ENCODE assay signal across 12 cellular contexts in the genomic region with DNA sequence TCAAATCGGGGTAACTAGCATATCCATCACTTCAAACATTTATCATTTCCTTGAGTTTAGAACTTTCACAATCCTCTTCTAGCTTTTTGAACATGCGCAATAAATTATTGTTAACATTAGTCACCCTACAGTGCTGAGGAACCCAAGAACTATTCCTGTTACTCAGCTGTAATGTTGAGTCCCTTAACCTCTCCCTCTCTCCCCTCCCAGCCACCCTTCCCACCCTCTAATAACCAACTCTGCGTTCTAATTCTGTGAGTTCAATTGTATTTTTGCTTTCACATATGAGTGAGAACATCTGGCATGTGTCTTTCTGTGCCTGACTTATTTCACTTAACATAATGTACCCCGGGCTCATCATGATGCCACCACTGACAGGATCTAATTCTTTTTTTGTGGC.
DNase-seq lines count a peak whose midpoint lies in the region; ATAC-seq, FAIRE-seq and TF ChIP-seq lines count a peak whose summit lies in the region.
"Had no signal": no experiment of that assay in that cellular context is flagged by ENCODE, and none has a peak within 500 bp of the region (broad histone marks: within the 10 kb centered on the region; RNA-seq: fewer than 3 reads in every experiment).

No MANE protein-coding gene starts in this region.

- FAIRE-seq in HTR-8/SVneo (lab: Jason Lieb, UNC) (no peak), D721Med (lab: Jason Lieb, UNC) (no peak)

- H2AK5ac ChIP-seq in mesenchymal stem cell (ENCODE audit: low read length, severe bottlenecking) = no peak overlapping the region

- in situ Hi-C loops in astrocyte of the spinal cord (cut with HindIII; ENCODE audit: low sequenced_read_pairs) = no loop called here

- H3K4ac ChIP-seq in mesenchymal stem cell (ENCODE audit: low read depth in 1 of 2, low read length in 2 of 2) = no peak overlapping the region

- peak overlapping the region; percentile 84 for H3K27ac ChIP-seq in mesenchymal stem cell (ENCODE audit: low read length, poor library complexity, severe bottlenecking)
- no peak overlapping the region for H3K27ac ChIP-seq in vagina
- H3K27ac ChIP-seq: colonic mucosa, testis had no signal

- H3K9me3 ChIP-seq in mesenchymal stem cell (ENCODE audit: control insufficient read depth, low read length) (no peaks in the 10 kb centered on the region), vagina (no peaks in the 10 kb centered on the region)
- H3K9me3 ChIP-seq: colonic mucosa, testis had no signal

- no peak overlapping the region for H3K18ac ChIP-seq in mesenchymal stem cell (ENCODE audit: low read depth in 1 of 2, low read length in 2 of 2)

- TF ChIP-seq POLR2A in vagina (IDR thresholded peaks at IDR 0.05) = no peak

- H2BK12ac ChIP-seq in mesenchymal stem cell (ENCODE audit: low read length in 2 of 2) = no peak overlapping the region

- no peak overlapping the region for H4K8ac ChIP-seq in mesenchymal stem cell (ENCODE audit: low read length)

- H3K14ac ChIP-seq in mesenchymal stem cell (ENCODE audit: low read length in 2 of 2) = no peak overlapping the region

- WGBS in mesenchymal stem cell = 8% methylated on average over 4 of the region's 4 CpGs

- H3K4me3 ChIP-seq in astrocyte of the spinal cord (ENCODE audit: low read depth, low read length) = no peak overlapping the region
- H3K4me3 ChIP-seq in mesenchymal stem cell (ENCODE audit: insufficient read depth in 1 of 2, low read depth in 1 of 2, low read length in 2 of 2) = peak overlapping the region in 1 of 2 experiments; percentile 62
- H3K4me3 ChIP-seq in vagina = no peak overlapping the region
- H3K4me3 ChIP-seq: colonic mucosa, testis had no signal

- H3K4me2 ChIP-seq in mesenchymal stem cell (ENCODE audit: low read length, poor library complexity, severe bottlenecking) = no peak overlapping the region

- no peak overlapping the region for H2BK5ac ChIP-seq in mesenchymal stem cell (ENCODE audit: low read depth, low read length, poor library complexity, severe bottlenecking)

- H3K36me3 ChIP-seq in mesenchymal stem cell (ENCODE audit: control insufficient read depth in 1 of 2, insufficient read depth in 2 of 2, low read depth in 1 of 2, low read length in 2 of 2) (peaks cover 0 to 22% of the 10 kb centered on the region in 2 experiments), vagina (no peaks in the 10 kb centered on the region)
- H3K36me3 ChIP-seq: colonic mucosa had no signal

- no peak overlapping the region for H3K23ac ChIP-seq in mesenchymal stem cell (ENCODE audit: low read length in 2 of 2)

- no peak overlapping the region for H2BK15ac ChIP-seq in mesenchymal stem cell (ENCODE audit: low read depth, poor library complexity, severe bottlenecking)

- H3K27me3 ChIP-seq in mesenchymal stem cell (ENCODE audit: control insufficient read depth in 1 of 2, insufficient read depth in 1 of 2, low read length in 2 of 2) (no peaks in the 10 kb centered on the region), vagina (no peaks in the 10 kb centered on the region)
- H3K27me3 ChIP-seq: colonic mucosa, testis had no signal

- DNase-seq in AG20443 (ENCODE audit: low spot score) = peak; percentile 80
- DNase-seq in HTR-8/SVneo (ENCODE audit: insufficient read length, low spot score) = peak; percentile 54
- peak; percentile 85 for DNase-seq in astrocyte of the spinal cord (ENCODE audit: low read depth, low spot score)
- DNase-seq in mesenchymal stem cell = peak; percentile 93
- no peak for DNase-seq in vagina (ENCODE audit: extremely low spot score in 2 of 2)
- DNase-seq in D721Med (ENCODE audit: insufficient read length, low spot score) = no peak
- DNase-seq: colonic mucosa, DMS79 treated with DMSO at 0.1 percent for 48 hours, NCI-H1048, testis had no signal

- H2AFZ ChIP-seq in mesenchymal stem cell (ENCODE audit: low read depth, low read length) = no peak overlapping the region

- H4K91ac ChIP-seq in mesenchymal stem cell (ENCODE audit: low read length) = no peak overlapping the region

- H3K4me1 ChIP-seq in mesenchymal stem cell (ENCODE audit: control insufficient read depth, insufficient read depth, low read depth, low read length) = peaks cover 29% of the 10 kb centered on the region
- peaks cover 34% of the 10 kb centered on the region for H3K4me1 ChIP-seq in vagina

- intact Hi-C loops in vagina (cut with DNase I) = no loop called here

- H3K79me1 ChIP-seq in mesenchymal stem cell (replicated peaks; ENCODE audit: low read length, poor library complexity, severe bottlenecking) = no peaks in the 10 kb centered on the region

- peak overlapping the region; percentile 70 for H3K9ac ChIP-seq in mesenchymal stem cell (ENCODE audit: low read length)

- ATAC-seq in HG03432 (IDR thresholded peaks at IDR 0.05; ENCODE audit: unreplicated experiment) = no peak
- no peak for ATAC-seq in HG03571 (IDR thresholded peaks at IDR 0.05; ENCODE audit: unreplicated experiment)

- TF ChIP-seq CTCF in astrocyte of the spinal cord (IDR thresholded peaks at IDR 0.05; ENCODE audit: low read depth, low read length) = no peak
- TF ChIP-seq CTCF in vagina (IDR thresholded peaks at IDR 0.05) = no peak
- no peak for TF ChIP-seq CTCF in D721Med (IDR thresholded peaks at IDR 0.05; ENCODE audit: insufficient read depth, missing control alignments)

- H2BK120ac ChIP-seq in mesenchymal stem cell (ENCODE audit: low read depth, low read length) = no peak overlapping the region

Comparison
In these comparisons a context has a peak if more than half of its experiments do, and no peak if none do; other contexts are left out.
1. DNase-seq: peak in AG20443 (single experiment), HTR-8/SVneo (single experiment), astrocyte of the spinal cord (single experiment) and mesenchymal stem cell (single experiment); none in vagina (0 of 2) and D721Med (single experiment).